In genomic region chr3:196552253-196552652, GRCh38 we compare ENCODE assay signal across 33 cellular contexts. TPM values are rescaled to one million over a fixed set of nuclear protein-coding genes. Genes with fewer than 3 reads are reported as not detected.
"Had no signal": no experiment of that assay in that cellular context is flagged by ENCODE, and none has a peak within 500 bp of the region (broad histone marks: within the 10 kb centered on the region; RNA-seq: fewer than 3 reads in every experiment).

No MANE protein-coding gene starts in this region.

- H3K4me3 ChIP-seq: ascending aorta, breast epithelium, cardiac muscle cell, coronary artery, dorsolateral prefrontal cortex, esophagus muscularis mucosa, heart left ventricle had no signal

- ATAC-seq: activated CD4-positive, alpha-beta T cell treated with anti-CD3 and anti-CD28 coated beads for 36 hours; activated naive CD4-positive, alpha-beta T cell treated with anti-CD3 and anti-CD28 coated beads, Interleukin-2, amount 50 U/mL, for 72 hours; activated T-cell treated with anti-CD3 and anti-CD28 coated beads, Interleukin-2, amount 50 U/mL, for 72 hours; foreskin keratinocyte; heart left ventricle had no signal

- H3K27ac Mint-ChIP-seq: activated CD4-positive, alpha-beta memory T cell treated with anti-CD3 and anti-CD28 coated beads, Interleukin-2, amount 10 ng/mL, durations not matched to agents 7 days and 5 days; activated CD4-positive, alpha-beta T cell treated with anti-CD3 and anti-CD28 coated beads for 36 hours; activated CD4-positive, alpha-beta T cell treated with anti-CD3 and anti-CD28 coated beads, Interleukin-2, amount 10 ng/mL, durations not matched to agents 24 days and 14 days; activated naive CD4-positive, alpha-beta T cell treated with anti-CD3 and anti-CD28 coated beads, Interleukin-2, amount 10 ng/mL, durations not matched to agents 7 days and 5 days; activated naive CD4-positive, alpha-beta T cell treated with anti-CD3 and anti-CD28 coated beads, Interleukin-2, amount 50 U/mL, for 72 hours; activated naive CD8-positive, alpha-beta T cell treated with anti-CD3 and anti-CD28 coated beads, Interleukin-2, amount 10 ng/mL, durations not matched to agents 7 days and 5 days; activated T-cell treated with anti-CD3 and anti-CD28 coated beads, Interleukin-2, amount 50 U/mL, for 24 hours; activated T-cell treated with anti-CD3 and anti-CD28 coated beads, Interleukin-2, amount 50 U/mL, for 72 hours; brain; dendritic cell treated with granulocyte-macrophage colony-stimulating factor and Interleukin-4, amounts not matched to agents 40 ng/mL and 50 ng/mL, for 4 days; endodermal cell had no signal

- H3K27me3 Mint-ChIP-seq: activated CD4-positive, alpha-beta memory T cell treated with anti-CD3 and anti-CD28 coated beads, Interleukin-2, amount 10 ng/mL, durations not matched to agents 7 days and 5 days; activated CD4-positive, alpha-beta T cell treated with anti-CD3 and anti-CD28 coated beads for 36 hours; activated CD4-positive, alpha-beta T cell treated with anti-CD3 and anti-CD28 coated beads, Interleukin-2, amount 10 ng/mL, durations not matched to agents 24 days and 14 days; activated naive CD8-positive, alpha-beta T cell treated with anti-CD3 and anti-CD28 coated beads, Interleukin-2, amount 10 ng/mL, durations not matched to agents 7 days and 5 days; activated T-cell treated with anti-CD3 and anti-CD28 coated beads, Interleukin-2, amount 50 U/mL, for 24 hours; dendritic cell treated with granulocyte-macrophage colony-stimulating factor and Interleukin-4, amounts not matched to agents 40 ng/mL and 50 ng/mL, for 4 days had no signal

- H3K4me1 Mint-ChIP-seq: activated CD4-positive, alpha-beta memory T cell treated with anti-CD3 and anti-CD28 coated beads, Interleukin-2, amount 10 ng/mL, durations not matched to agents 7 days and 5 days; activated CD4-positive, alpha-beta T cell treated with anti-CD3 and anti-CD28 coated beads for 36 hours; activated naive CD4-positive, alpha-beta T cell treated with anti-CD3 and anti-CD28 coated beads, Interleukin-2, amount 10 ng/mL, durations not matched to agents 7 days and 5 days; brain; endodermal cell had no signal

- H3K36me3 ChIP-seq: ascending aorta, breast epithelium, cardiac muscle cell, WERI-Rb-1 had no signal

- DNase-seq: activated CD4-positive, alpha-beta memory T cell treated with anti-CD3 and anti-CD28 coated beads, Interleukin-2, amount 10 ng/mL, durations not matched to agents 7 days and 5 days; activated CD4-positive, alpha-beta T cell treated with anti-CD3 and anti-CD28 coated beads for 36 hours; activated CD4-positive, alpha-beta T cell treated with anti-CD3 and anti-CD28 coated beads, Interleukin-2, amount 10 ng/mL, durations not matched to agents 24 days and 14 days; activated CD4-positive, alpha-beta T cell treated with anti-CD3 and anti-CD28 coated beads, Interleukin-2, amount 50 U/mL, for 4 hours; activated CD4-positive, CD25-positive, alpha-beta regulatory T cell; activated CD4-positive, CD25-positive, alpha-beta regulatory T cell treated with anti-CD3 and anti-CD28 coated beads, Interleukin-2, amount 50 U/mL, for 72 hours; activated CD8-positive, alpha-beta memory T cell treated with anti-CD3 and anti-CD28 coated beads, Interleukin-2, amount 50 U/mL, for 48 hours; activated gamma-delta T cell; activated naive CD4-positive, alpha-beta T cell; activated naive CD4-positive, alpha-beta T cell treated with anti-CD3 and anti-CD28 coated beads, Interleukin-2, amount 10 ng/mL, durations not matched to agents 7 days and 5 days; activated naive CD8-positive, alpha-beta T cell treated with anti-CD3 and anti-CD28 coated beads, Interleukin-2, amount 10 ng/mL, durations not matched to agents 7 days and 5 days; activated T-cell treated with anti-CD3 and anti-CD28 coated beads for 4 hours; activated T-cell treated with anti-CD3 and anti-CD28 coated beads, Interleukin-2, amount 50 U/mL, for 24 hours; activated T-cell treated with anti-CD3 and anti-CD28 coated beads, Interleukin-2, amount 50 U/mL, for 72 hours; central memory CD4-positive, alpha-beta T cell; cerebellar nuclear complex; dorsolateral prefrontal cortex; effector memory CD4-positive, alpha-beta T cell; endodermal cell; erythroblast; foreskin keratinocyte; heart left ventricle; T-helper 2 cell; WERI-Rb-1 had no signal

- H3K27ac ChIP-seq: ascending aorta, breast epithelium, cardiac muscle cell, coronary artery, dorsolateral prefrontal cortex, esophagus muscularis mucosa, foreskin keratinocyte, heart left ventricle, WERI-Rb-1 had no signal

- H3K9me3 ChIP-seq: ascending aorta, esophagus muscularis mucosa, heart left ventricle had no signal

- H3K4me3 Mint-ChIP-seq: activated CD4-positive, alpha-beta memory T cell treated with anti-CD3 and anti-CD28 coated beads, Interleukin-2, amount 10 ng/mL, durations not matched to agents 7 days and 5 days; activated CD4-positive, alpha-beta T cell treated with anti-CD3 and anti-CD28 coated beads for 36 hours; activated CD4-positive, alpha-beta T cell treated with anti-CD3 and anti-CD28 coated beads, Interleukin-2, amount 10 ng/mL, durations not matched to agents 24 days and 14 days; activated naive CD4-positive, alpha-beta T cell treated with anti-CD3 and anti-CD28 coated beads, Interleukin-2, amount 10 ng/mL, durations not matched to agents 7 days and 5 days; activated naive CD8-positive, alpha-beta T cell treated with anti-CD3 and anti-CD28 coated beads, Interleukin-2, amount 10 ng/mL, durations not matched to agents 7 days and 5 days; activated T-cell treated with anti-CD3 and anti-CD28 coated beads, Interleukin-2, amount 50 U/mL, for 24 hours; activated T-cell treated with anti-CD3 and anti-CD28 coated beads, Interleukin-2, amount 50 U/mL, for 72 hours; brain; dendritic cell treated with granulocyte-macrophage colony-stimulating factor and Interleukin-4, amounts not matched to agents 40 ng/mL and 50 ng/mL, for 4 days; endodermal cell had no signal

- H3K27me3 ChIP-seq: ascending aorta, breast epithelium, cardiac muscle cell, dorsolateral prefrontal cortex, esophagus muscularis mucosa, foreskin keratinocyte, heart left ventricle had no signal

- H3K4me1 ChIP-seq: ascending aorta, breast epithelium, esophagus muscularis mucosa had no signal

RNA-seq across cellular contexts. Expression of gene SMCO1, which starts 37.1 kb away (rescaled TPM):
- total RNA-seq: activated CD4-positive, alpha-beta memory T cell treated with anti-CD3 and anti-CD28 coated beads, Interleukin-2, amount 10 ng/mL, durations not matched to agents 7 days and 5 days; activated CD4-positive, alpha-beta T cell treated with anti-CD3 and anti-CD28 coated beads for 36 hours; activated CD4-positive, alpha-beta T cell treated with anti-CD3 and anti-CD28 coated beads, Interleukin-2, amount 10 ng/mL, durations not matched to agents 24 days and 14 days; activated naive CD4-positive, alpha-beta T cell treated with anti-CD3 and anti-CD28 coated beads, Interleukin-2, amount 50 U/mL, for 72 hours; activated naive CD8-positive, alpha-beta T cell treated with anti-CD3 and anti-CD28 coated beads, Interleukin-2, amount 10 ng/mL, durations not matched to agents 7 days and 5 days; activated T-cell treated with anti-CD3 and anti-CD28 coated beads, Interleukin-2, amount 50 U/mL, for 72 hours; ascending aorta; breast epithelium; endodermal cell; esophagus muscularis mucosa; foreskin keratinocyte; T-helper 1 cell treated with Interleukin-12 subunit alpha and Interleukin-12 subunit beta and Interleukin-4 antibody, amounts not matched to agents 30 ng/mL and 1 ng/mL, for 36 hours had no signal
- polyA plus RNA-seq: foreskin keratinocyte had no signal
